Comparison of ENCODE assay signal across 9 cellular contexts in the genomic region with DNA sequence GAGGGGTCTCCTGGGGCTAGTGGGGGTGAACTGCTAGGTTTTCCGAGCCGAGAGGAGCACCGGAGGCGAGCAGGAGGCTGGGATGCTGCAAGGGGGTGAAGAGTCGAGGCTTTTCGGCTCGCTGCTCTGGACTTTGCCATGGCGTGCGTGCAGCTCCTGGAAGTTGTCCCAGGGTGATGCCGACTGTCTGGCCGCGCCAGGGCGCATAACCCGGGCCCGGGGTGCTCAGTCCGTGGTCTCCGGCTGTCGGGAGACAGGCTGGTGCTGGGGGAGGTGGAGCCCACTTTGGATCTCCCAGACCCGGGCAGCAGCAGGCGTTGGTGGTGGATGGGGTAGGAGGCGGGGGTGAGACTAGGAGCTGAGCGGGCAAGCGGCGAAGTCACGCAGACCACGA. TPM values are rescaled to one million over a fixed set of nuclear protein-coding genes. Genes with fewer than 3 reads are reported as not detected.
DNase-seq lines count a peak whose midpoint lies in the region; ATAC-seq and TF ChIP-seq lines count a peak whose summit lies in the region.
"Had no signal": no experiment of that assay in that cellular context is flagged by ENCODE, and none has a peak within 500 bp of the region (broad histone marks: within the 10 kb centered on the region; RNA-seq: fewer than 3 reads in every experiment).

No MANE protein-coding gene starts in this region.

- TF ChIP-seq CTCF in GM13976 (IDR thresholded peaks at IDR 0.05; ENCODE audit: borderline replicate concordance, control extremely low read depth, extremely low read depth, insufficient read depth, missing control alignments) = no peak

- DNase-seq in GM13976 (ENCODE audit: low spot score) (peak; percentile 18), astrocyte of the hippocampus (ENCODE audit: low read depth, low spot score) (peak; percentile 58), skeletal muscle cell (ENCODE audit: low read depth) (no peak), mesenteric fat pad (ENCODE audit: low spot score) (no peak), NCI-H524 treated with DMSO at 0.1 percent for 48 hours (lab: John Stamatoyannopoulos, UW) (no peak)
- no peak for DNase-seq in activated effector memory CD4-positive, alpha-beta T cell treated with anti-CD3 and anti-CD28 coated beads, Interleukin-2, amount 50 U/mL, for 16 hours

- H3K4me3 ChIP-seq in iPS-11a (ENCODE audit: low read depth, low read length) (peak overlapping the region; percentile 27), skeletal muscle cell (ENCODE audit: low read depth, low read length) (peak overlapping the region; percentile 56)
- H3K4me3 ChIP-seq: lung had no signal

- ATAC-seq in HG02759 (IDR thresholded peaks at IDR 0.05; ENCODE audit: unreplicated experiment) = no peak

- in situ Hi-C loops in GM13976 (cut with MboI; ENCODE audit: low sequenced_read_pairs, unreplicated experiment) = no loop called here

RNA-seq across cellular contexts. Expression of a gene that starts 0.8 kb away (rescaled TPM):
- total RNA-seq in mesenteric fat pad = 0.71 TPM

Comparison
In these comparisons a context has a peak if more than half of its experiments do, and no peak if none do; other contexts are left out.
1. DNase-seq: peak in GM13976 (single experiment) and astrocyte of the hippocampus (single experiment); none in skeletal muscle cell (single experiment), activated effector memory CD4-positive, alpha-beta T cell treated with anti-CD3 and anti-CD28 coated beads, Interleukin-2, amount 50 U/mL, for 16 hours (single experiment), mesenteric fat pad (single experiment) and NCI-H524 treated with DMSO at 0.1 percent for 48 hours (single experiment).